ENCODE assay signal across 8 cellular contexts in the genomic region with DNA sequence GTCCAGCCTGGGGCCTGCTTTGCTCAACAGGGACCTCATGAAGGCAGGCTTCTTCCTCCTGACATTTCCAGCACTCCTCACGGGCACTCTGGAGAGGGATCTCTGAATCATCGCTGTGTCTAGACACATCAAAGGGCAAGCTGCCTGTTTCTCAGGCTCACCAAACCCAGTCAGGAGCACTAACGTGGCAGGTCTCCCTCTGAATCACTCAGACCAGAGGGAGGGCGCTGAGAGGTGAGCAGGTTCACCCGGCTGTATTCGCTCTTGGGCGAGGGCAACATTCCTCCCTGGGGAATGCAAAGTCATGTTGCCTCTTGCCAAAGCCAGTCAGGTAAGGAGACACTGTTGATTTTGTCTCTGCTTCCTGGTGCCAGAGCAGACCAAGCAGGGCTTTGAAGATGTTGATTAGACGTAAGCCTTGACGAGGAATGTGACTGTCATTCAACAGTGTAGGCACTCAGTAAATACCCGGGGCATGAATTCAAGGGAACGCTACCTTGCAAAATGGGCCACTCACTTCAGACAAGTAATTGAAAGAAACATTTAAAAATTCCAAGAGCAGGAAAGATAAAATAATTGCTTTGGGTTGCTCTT. TPM values are rescaled to one million over a fixed set of nuclear protein-coding genes. Genes with fewer than 3 reads are reported as not detected.
DNase-seq lines count a peak whose midpoint lies in the region; ATAC-seq and TF ChIP-seq lines count a peak whose summit lies in the region.

No MANE protein-coding gene starts in this region.

- no peak for TF ChIP-seq CTCF in Caco-2 (IDR thresholded peaks at IDR 0.05; ENCODE audit: insufficient read depth in 1 of 2, low read depth in 1 of 2, low read length in 1 of 2, severe bottlenecking in 1 of 2, unreplicated experiment in 1 of 2)
- no peak for TF ChIP-seq CTCF in nephron (IDR thresholded peaks at IDR 0.05; ENCODE audit: unreplicated experiment in 3 of 3)

- POLR2A ChIA-PET in Caco-2 (lab: Charles Lee): no interaction called here

- ATAC-seq in HG03025 (IDR thresholded peaks at IDR 0.05; ENCODE audit: low FRiP score, unreplicated experiment): no peak

- peaks cover 5% of the 10 kb centered on the region for H3K36me3 Mint-ChIP-seq in Caco-2 (ENCODE audit: insufficient read depth, unreplicated experiment)
- no peaks in the 10 kb centered on the region for H3K36me3 Mint-ChIP-seq in dendritic cell treated with granulocyte-macrophage colony-stimulating factor and Interleukin-4, amounts not matched to agents 40 ng/mL and 50 ng/mL, for 4 days (ENCODE audit: low read depth)
- no peaks in the 10 kb centered on the region for H3K36me3 Mint-ChIP-seq in nephron (ENCODE audit: low read depth)

- DNase-seq in Caco-2: peak; percentile 94 to 97
- peak; percentile 32 for DNase-seq in NCI-H187 treated with DMSO at 0.1 percent for 48 hours (lab: John Stamatoyannopoulos, UW)
- no peak for DNase-seq in GM19238 (ENCODE audit: insufficient read length, low spot score)
- no peak for DNase-seq in midbrain (lab: John Stamatoyannopoulos, UW)
- DNase-seq in activated T-cell treated with anti-CD3 and anti-CD28 coated beads, Interleukin-2, amount 50 U/mL, for 1 hour: no peak

- H3K27me3 Mint-ChIP-seq in Caco-2 (ENCODE audit: insufficient read depth, unreplicated experiment) (no peaks in the 10 kb centered on the region), nephron (ENCODE audit: low read depth) (no peaks in the 10 kb centered on the region)
- H3K27me3 Mint-ChIP-seq in dendritic cell treated with granulocyte-macrophage colony-stimulating factor and Interleukin-4, amounts not matched to agents 40 ng/mL and 50 ng/mL, for 4 days: no peaks in the 10 kb centered on the region

- intact Hi-C loops in Caco-2 (cut with micrococcal nuclease; ENCODE audit: unreplicated experiment): loop anchor here (1.0 kb wide), 3 partner anchors 10 to 20 kb away; no protein-coding TSS in a partner anchor
- intact Hi-C loops in dendritic cell treated with granulocyte-macrophage colony-stimulating factor and Interleukin-4, amounts not matched to agents 40 ng/mL and 50 ng/mL, for 4 days (cut with micrococcal nuclease): no loop called here

- H3K9me3 Mint-ChIP-seq in Caco-2 (ENCODE audit: unreplicated experiment): no peaks in the 10 kb centered on the region
- H3K9me3 Mint-ChIP-seq in dendritic cell treated with granulocyte-macrophage colony-stimulating factor and Interleukin-4, amounts not matched to agents 40 ng/mL and 50 ng/mL, for 4 days: no peaks in the 10 kb centered on the region
- no peaks in the 10 kb centered on the region for H3K9me3 Mint-ChIP-seq in nephron

- H3K4me1 Mint-ChIP-seq in Caco-2 (ENCODE audit: low read depth, unreplicated experiment) (peaks cover 19% of the 10 kb centered on the region), nephron (peaks cover 4% of the 10 kb centered on the region)
- H3K4me1 Mint-ChIP-seq in dendritic cell treated with granulocyte-macrophage colony-stimulating factor and Interleukin-4, amounts not matched to agents 40 ng/mL and 50 ng/mL, for 4 days (ENCODE audit: low read depth): peaks cover 36% of the 10 kb centered on the region

- H3K27ac Mint-ChIP-seq in Caco-2 (ENCODE audit: unreplicated experiment) (peak overlapping the region; percentile 54), nephron (peak overlapping the region; percentile 70 to 83 (median 71))
- peak overlapping the region; percentile 67 for H3K27ac Mint-ChIP-seq in dendritic cell treated with granulocyte-macrophage colony-stimulating factor and Interleukin-4, amounts not matched to agents 40 ng/mL and 50 ng/mL, for 4 days

- peak overlapping the region; percentile 10 for H3K4me3 Mint-ChIP-seq in Caco-2 (ENCODE audit: unreplicated experiment)
- no peak overlapping the region for H3K4me3 Mint-ChIP-seq in dendritic cell treated with granulocyte-macrophage colony-stimulating factor and Interleukin-4, amounts not matched to agents 40 ng/mL and 50 ng/mL, for 4 days
- no peak overlapping the region for H3K4me3 Mint-ChIP-seq in nephron

- peaks cover 27% of the 10 kb centered on the region for H3K4me1 ChIP-seq in Caco-2

- H3K4me3 ChIP-seq in Caco-2 (ENCODE audit: low read depth, low read length): no peak overlapping the region

- no peaks in the 10 kb centered on the region for H3K36me3 ChIP-seq in Caco-2 (ENCODE audit: control insufficient read depth, insufficient read depth, low read length)

- CTCF ChIA-PET in Caco-2 (lab: Charles Lee): interaction anchor here (0.7 kb wide), 1 partner anchor 20 kb away, joined by 3 read pairs; no protein-coding TSS in a partner anchor

- no TSS peak for BruUV-seq in Caco-2 (replicated peaks; lab: Mats Ljungman, UMichigan)

- no peaks in the 10 kb centered on the region for H3K27me3 ChIP-seq in Caco-2 (replicated peaks; ENCODE audit: control insufficient read depth, insufficient read depth, low read length)

- H3K9me3 ChIP-seq in Caco-2: no peaks in the 10 kb centered on the region

RNA-seq across cellular contexts. Expression of a gene that starts 50.1 kb away (rescaled TPM):
- 3.6 and 3.7 TPM in 2 replicates for total RNA-seq in Caco-2 (2022)

RNA-seq across cellular contexts. Expression of a gene that starts 53.3 kb away (rescaled TPM):
- 1.2 and 2.0 TPM in 2 replicates for total RNA-seq in Caco-2 (2022)

Comparison
In these comparisons a context has a peak if more than half of its experiments do, and no peak if none do; other contexts are left out.
1. DNase-seq: peak in Caco-2 (2 of 2) and NCI-H187 treated with DMSO at 0.1 percent for 48 hours (single experiment); none in GM19238 (single experiment), midbrain (single experiment) and activated T-cell treated with anti-CD3 and anti-CD28 coated beads, Interleukin-2, amount 50 U/mL, for 1 hour (single experiment).
2. Peak in every context shown above with its lines, with median percentiles within 50 percentile points of each other: H3K27ac Mint-ChIP-seq.